Comparison of ENCODE assay signal across 8 cellular contexts in genomic region chr6:136761227-136761922, GRCh38. TPM values are rescaled to one million over a fixed set of nuclear protein-coding genes. Genes with fewer than 3 reads are reported as not detected.
DNase-seq lines count a peak whose midpoint lies in the region; ATAC-seq, FAIRE-seq and TF ChIP-seq lines count a peak whose summit lies in the region.

No MANE protein-coding gene starts in this region.

- no peaks in the 10 kb centered on the region for H3K36me3 ChIP-seq in Peyer's patch
- no peaks in the 10 kb centered on the region for H3K36me3 ChIP-seq in H1 (ENCODE audit: control insufficient read depth in 2 of 4, insufficient read depth in 4 of 4, low read length in 3 of 4)

- H3K56ac ChIP-seq in H1 (replicated peaks; ENCODE audit: insufficient read length, low read depth, low read length), result no peak overlapping the region

- TF ChIP-seq POLR2A in GM12891 (IDR thresholded peaks at IDR 0.05; ENCODE audit: low read depth, low read length) (peak; percentile 41; the same call in 1 of the 2 replicates), Peyer's patch (IDR thresholded peaks at IDR 0.05) (no peak), H1 (IDR thresholded peaks at IDR 0.05; ENCODE audit: control extremely low read depth in 1 of 2, low read depth in 2 of 2, low read length in 2 of 2) (no peak)

- intact Hi-C loops in sciatic nerve (cut with DNase I), result no loop called here

- H3K4me1 ChIP-seq in Peyer's patch, result peaks cover 0 to 48% (median 27%) of the 10 kb centered on the region in 4 donors
- H3K4me1 ChIP-seq in H1 (replicated peaks in 1 of 4; ENCODE audit: control insufficient read depth in 3 of 4, insufficient read depth in 4 of 4, low read length in 3 of 4), result no peaks in the 10 kb centered on the region

- no peak overlapping the region for H3K4ac ChIP-seq in H1 (replicated peaks; ENCODE audit: insufficient read length, low read depth, low read length)

- no peak overlapping the region for H3K23ac ChIP-seq in H1 (ENCODE audit: insufficient read length)

- H2AK5ac ChIP-seq in H1 (ENCODE audit: low read depth, low read length), result no peak overlapping the region

- no peaks in the 10 kb centered on the region for H4K20me1 ChIP-seq in H1 (replicated peaks in 1 of 2; ENCODE audit: control insufficient read depth in 1 of 2, insufficient read depth in 2 of 2, low read length in 2 of 2)

- TF ChIP-seq CTCF in Peyer's patch (IDR thresholded peaks at IDR 0.05) (no peak), H1 (IDR thresholded peaks at IDR 0.05; ENCODE audit: control extremely low read depth in 1 of 3, insufficient read depth in 1 of 3, low read depth in 1 of 3, low read length in 3 of 3) (no peak)

- no peak overlapping the region for H3K14ac ChIP-seq in H1 (ENCODE audit: insufficient read length)

- H3K18ac ChIP-seq in H1 (ENCODE audit: extremely low read depth, low read length), result no peak overlapping the region

- 94% methylated on average over 9 of the region's 9 CpGs; no CpG with 5 or more reads in 1 of the 2 experiments for WGBS in H1 (ENCODE audit: extremely low coverage in 1 of 2, insufficient coverage in 1 of 2, insufficient read length in 1 of 2, insufficient replicate concordance in 2 of 2, low coverage in 1 of 2, low lambda C conversion rate in 2 of 2, missing lambda C conversion rate in 1 of 2), 2 experiments

- H3K9ac ChIP-seq in H1 (replicated peaks in 1 of 4; ENCODE audit: extremely low read depth in 1 of 4, low read depth in 3 of 4, low read length in 3 of 4), result no peak overlapping the region

- ATAC-seq in sciatic nerve, result peak; percentile 86
- ATAC-seq in HG03025 (IDR thresholded peaks at IDR 0.05; ENCODE audit: low FRiP score, unreplicated experiment), result no peak

- no peaks in the 10 kb centered on the region for H3K9me3 ChIP-seq in Peyer's patch
- H3K9me3 ChIP-seq in H1 (ENCODE audit: insufficient read depth in 2 of 2, low read depth in 1 of 2, low read length in 1 of 2), result no peaks in the 10 kb centered on the region

- H4K5ac ChIP-seq in H1 (ENCODE audit: insufficient read length, low read depth, low read length), result no peak overlapping the region

- H2BK5ac ChIP-seq in H1 (ENCODE audit: low read depth, low read length), result no peak overlapping the region

- CTCF ChIA-PET in H1 (lab: Charles Lee; ENCODE audit: partially characterized antibody), result interaction anchor here (0.6 to 2.0 kb wide), 4 partner anchors 31 to 177 kb away, joined by 3 to 7 read pairs (median 4); partner anchors contain the start of gene MAP3K5

- no peaks in the 10 kb centered on the region for H3K79me2 ChIP-seq in H1 (ENCODE audit: control insufficient read depth in 1 of 2, insufficient read depth in 2 of 2, low read length in 2 of 2)

- no peak for DNase-seq in GM12891 (ENCODE audit: insufficient read length, low spot score)
- peak in 1 of 3 donors; percentile 52 for DNase-seq in Peyer's patch
- DNase-seq in H1 (ENCODE audit: low read depth in 1 of 2, low spot score in 2 of 2), result no peak
- no peak for DNase-seq in sciatic nerve (ENCODE audit: low spot score)
- DNase-seq in DMS153 (lab: John Stamatoyannopoulos, UW), result no peak
- no peak for DNase-seq in stimulated activated CD4-positive, alpha-beta T cell treated with anti-CD3 and anti-CD28 coated beads, Interleukin-4, amount 100 ng/mL, for 1 hour
- no peak for DNase-seq in mucosa of gallbladder (ENCODE audit: low spot score)

- H4K8ac ChIP-seq in H1 (ENCODE audit: extremely low read depth, insufficient read depth, low read length), result no peak overlapping the region

- FAIRE-seq in GM12891 (lab: Jason Lieb, UNC) (peak; percentile 78), H1 (lab: Jason Lieb, UNC) (no peak)

- no peaks in the 10 kb centered on the region for H3K23me2 ChIP-seq in H1 (ENCODE audit: low read depth, low read length)

- TF ChIP-seq EP300 in H1 (IDR thresholded peaks at IDR 0.05; ENCODE audit: borderline replicate concordance in 1 of 2, low read depth in 2 of 2, low read length in 2 of 2), result no peak

- H3K27ac ChIP-seq in Peyer's patch, result peak overlapping the region; percentile 32 to 76 (median 69)
- no peak overlapping the region for H3K27ac ChIP-seq in H1 (ENCODE audit: low read depth, low read length)

- H2BK20ac ChIP-seq in H1 (ENCODE audit: low read length), result no peak overlapping the region

- no peak overlapping the region for H2BK15ac ChIP-seq in H1 (ENCODE audit: low read length)

- no peak overlapping the region for H4K91ac ChIP-seq in H1 (replicated peaks; ENCODE audit: insufficient read length, low read length)

- no peak overlapping the region for H2BK12ac ChIP-seq in H1 (ENCODE audit: low read depth, low read length)

- peak overlapping the region in 2 of 4 donors; percentile 2 to 24 for H3K4me3 ChIP-seq in Peyer's patch
- no peak overlapping the region for H3K4me3 ChIP-seq in H1 (ENCODE audit: extremely low read depth in 1 of 4, insufficient read depth in 2 of 4, low read depth in 3 of 4, low read length in 4 of 4)

- no peaks in the 10 kb centered on the region for H3K79me1 ChIP-seq in H1 (ENCODE audit: low read depth, low read length)

- H3K27me3 ChIP-seq in Peyer's patch (no peaks in the 10 kb centered on the region), H1 (replicated peaks in 1 of 4; ENCODE audit: control insufficient read depth in 3 of 4, extremely low read depth in 1 of 4, insufficient read depth in 3 of 4, low read length in 3 of 4) (no peaks in the 10 kb centered on the region)

- no peak overlapping the region for H2BK120ac ChIP-seq in H1 (replicated peaks; ENCODE audit: low read depth, low read length)

- no peak for TF ChIP-seq RAD21 in H1 (IDR thresholded peaks at IDR 0.05 in 1 of 2, conservative IDR thresholded peaks at IDR 0.05 in 1 of 2; ENCODE audit: low read depth in 2 of 2, low read length in 2 of 2)

- 0 out of 2 replicates have a peak overlapping the region, but pooled peaks have one; percentile 15 for H2AFZ ChIP-seq in H1 (ENCODE audit: low read length)

- H3K4me2 ChIP-seq in H1 (ENCODE audit: insufficient read depth in 1 of 2, low read depth in 2 of 2, low read length in 2 of 2), result no peak overlapping the region

- POLR2A ChIA-PET in H1 (lab: Charles Lee; ENCODE audit: partially characterized antibody), result no interaction called here

TF ChIP-seq in GM12891, 5 proteins besides CTCF, POLR2A, EP300 and RAD21:
- TF ChIP-seq SPI1 (IDR thresholded peaks at IDR 0.05; ENCODE audit: low read depth, low read length) (no peak), TAF1 (IDR thresholded peaks at IDR 0.05; ENCODE audit: low read depth, low read length) (no peak), POLR2AphosphoS5 (IDR thresholded peaks at IDR 0.05; ENCODE audit: low read depth, low read length) (no peak), POU2F2 (IDR thresholded peaks at IDR 0.05; ENCODE audit: low read depth, low read length) (no peak), PAX5 (IDR thresholded peaks at IDR 0.05; ENCODE audit: insufficient read depth, low read length, severe bottlenecking) (no peak)

TF ChIP-seq in H1, 55 proteins besides CTCF, POLR2A, EP300 and RAD21:
- no peak for TF ChIP-seq SP2 (IDR thresholded peaks at IDR 0.05; ENCODE audit: low read length)
- no peak for TF ChIP-seq MAX (IDR thresholded peaks at IDR 0.05)
- TF ChIP-seq SIN3A (conservative IDR thresholded peaks at IDR 0.05 in 1 of 2, IDR thresholded peaks at IDR 0.05 in 1 of 2; ENCODE audit: low read depth in 1 of 2, low read length in 2 of 2), result no peak
- no peak for TF ChIP-seq RXRA (IDR thresholded peaks at IDR 0.05; ENCODE audit: insufficient read depth, low read depth, low read length)
- no peak for TF ChIP-seq BRCA1 (IDR thresholded peaks at IDR 0.05; ENCODE audit: low read depth, low read length)
- no peak for TF ChIP-seq HDAC2 (IDR thresholded peaks at IDR 0.05; ENCODE audit: borderline replicate concordance in 1 of 2, low read depth in 2 of 2, low read length in 2 of 2)
- no peak for TF ChIP-seq SP4 (IDR thresholded peaks at IDR 0.05; ENCODE audit: low read length)
- no peak for TF ChIP-seq ASH2L (IDR thresholded peaks at IDR 0.05; ENCODE audit: low read length)

RNA-seq across cellular contexts. Expression of gene MAP3K5, which starts 30.9 kb away (rescaled TPM):
- 15.0 TPM for polyA plus RNA-seq in GM12891 (2012; ENCODE audit: low read depth, missing spikeins)
- total RNA-seq in Peyer's patch, result 10 to 100 TPM; 14.2 to 46.2 (median 23.2) TPM
- total RNA-seq in H1 (2021; fragmentation: NEBNext Ultra II Directional; extraction: Animal tissue kit (Norgen Biotek cat#: 25700)), result 2.4 and 2.6 TPM in 2 replicates
- polyA plus RNA-seq in H1 (2011; rRNA removed), result 0.41 and 0.63 TPM in 2 replicates
- polyA plus RNA-seq in H1 (2011; cell fraction: cytosol; rRNA removed), result 0.76 TPM
- 0.56 TPM for polyA plus RNA-seq in H1 (2011; cell fraction: nucleus; rRNA removed)
- polyA plus RNA-seq in H1 (2012, experiment 1 of 2), result 1.2 to 1.9 TPM (median 1.5 TPM) in 4 replicates
- 0.12 TPM for polyA plus RNA-seq in H1 (2012, experiment 2 of 2)
- polyA plus RNA-seq in H1 (2013, experiment 1 of 2), result 1.2 TPM
- 1.2 TPM for polyA plus RNA-seq in H1 (2013, experiment 2 of 2)
- polyA minus RNA-seq in H1 (2011; rRNA and poly(A)+ RNA removed), result 2.1 and 2.3 TPM in 2 replicates
- 1.6 TPM for polyA minus RNA-seq in H1 (2011; cell fraction: cytosol; rRNA and poly(A)+ RNA removed)
- 2.7 TPM for polyA minus RNA-seq in H1 (2011; cell fraction: nucleus; rRNA and poly(A)+ RNA removed)
- total RNA-seq in sciatic nerve, result 18.9 TPM
- total RNA-seq in mucosa of gallbladder, result 15.9 TPM
